ENCODE assay signal across 1 cellular context in the genomic region with DNA sequence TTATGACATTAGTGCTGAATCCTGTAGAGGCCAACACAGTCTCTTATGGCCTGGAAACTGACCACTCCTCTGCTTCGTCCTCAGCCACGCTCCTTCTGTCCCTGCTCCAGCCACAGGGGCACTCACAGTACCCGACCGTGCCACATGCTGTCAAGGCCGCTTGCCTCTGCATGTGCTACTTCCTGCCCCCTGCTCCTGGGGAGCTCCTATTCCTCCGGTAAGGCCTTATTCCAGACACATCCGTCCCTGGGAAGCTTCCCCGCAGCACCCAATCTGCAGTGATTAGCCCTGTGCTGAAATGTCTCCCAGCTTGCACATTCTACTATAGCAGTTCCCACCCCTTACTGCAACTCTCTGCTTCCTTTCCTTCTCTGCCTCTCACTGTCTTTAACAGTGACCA.
TF ChIP-seq lines count a peak whose summit lies in the region.

No MANE protein-coding gene starts in this region.

TF ChIP-seq in H1, 55 proteins besides CTCF, POLR2A, EP300 and RAD21:
- TF ChIP-seq CREB1 (IDR thresholded peaks at IDR 0.05) (no peak), CHD1 (IDR thresholded peaks at IDR 0.05; ENCODE audit: low read depth, low read length) (no peak), CTBP2 (IDR thresholded peaks at IDR 0.05; ENCODE audit: borderline replicate concordance, insufficient read depth, insufficient read length, low read length) (no peak), TAF7 (optimal IDR thresholded peaks at IDR 0.05; ENCODE audit: borderline replicate concordance, low read depth, low read length) (no peak), POLR2AphosphoS5 (IDR thresholded peaks at IDR 0.05; ENCODE audit: low read depth, low read length) (no peak), SP2 (IDR thresholded peaks at IDR 0.05; ENCODE audit: low read length) (no peak), SIX5 (IDR thresholded peaks at IDR 0.05; ENCODE audit: low read depth, low read length) (no peak), RXRA (IDR thresholded peaks at IDR 0.05; ENCODE audit: insufficient read depth, low read depth, low read length) (no peak), SIRT6 (IDR thresholded peaks at IDR 0.05; ENCODE audit: low read length) (no peak), TBP (IDR thresholded peaks at IDR 0.05; ENCODE audit: low read depth, low read length) (no peak), GABPA (IDR thresholded peaks at IDR 0.05; ENCODE audit: borderline replicate concordance, insufficient read depth, low read length) (no peak)
